In genomic region chr14:100791995-100792394, GRCh38 we compare ENCODE assay signal across 26 cellular contexts. TPM values are rescaled to one million over a fixed set of nuclear protein-coding genes. Genes with fewer than 3 reads are reported as not detected.
"Had no signal": no experiment of that assay in that cellular context is flagged by ENCODE, and none has a peak within 500 bp of the region (broad histone marks: within the 10 kb centered on the region; RNA-seq: fewer than 3 reads in every experiment).

No MANE protein-coding gene starts in this region.

- H3K36me3 ChIP-seq: adrenal gland had no signal

- H3K4me3 ChIP-seq: adrenal gland, SK-N-MC had no signal

- DNase-seq: activated B cell treated with CpG ODN at 0.5 μM for 24 hours; activated CD4-positive, alpha-beta memory T cell treated with anti-CD3 and anti-CD28 coated beads for 36 hours; activated CD4-positive, alpha-beta T cell treated with anti-CD3 and anti-CD28 coated beads for 4 hours; activated CD4-positive, alpha-beta T cell treated with anti-CD3 and anti-CD28 coated beads, Interleukin-2, amount 50 U/mL, for 1 hour; activated CD4-positive, CD25-positive, alpha-beta regulatory T cell treated with anti-CD3 and anti-CD28 coated beads, Interleukin-2, amount 50 U/mL, for 72 hours; activated CD8-positive, alpha-beta memory T cell treated with anti-CD3 and anti-CD28 coated beads, Interleukin-2, amount 50 U/mL, for 4 hours; activated gamma-delta T cell treated with Interleukin-2 at 50 U/mL for 16 hours; activated naive CD4-positive, alpha-beta T cell treated with anti-CD3 and anti-CD28 coated beads for 36 hours; activated T-cell treated with anti-CD3 and anti-CD28 coated beads for 4 hours; activated T-cell treated with anti-CD3 and anti-CD28 coated beads, Interleukin-2, amount 50 U/mL, for 4 hours; adrenal gland; central memory CD4-positive, alpha-beta T cell; KG1; MM.1S; MV-4-11; NCI-H1092; NCI-H1436 treated with DMSO at 0.1 percent for 48 hours; NCI-H1694 treated with DMSO at 0.1 percent for 48 hours; NCI-H2029; NCI-H345; NCI-H524 treated with DMSO at 0.1 percent for 48 hours had no signal

- ATAC-seq: activated naive CD4-positive, alpha-beta T cell treated with anti-CD3 and anti-CD28 coated beads, Interleukin-2, amount 50 U/mL, for 72 hours; activated T-cell treated with anti-CD3 and anti-CD28 coated beads, Interleukin-2, amount 50 U/mL, for 4 hours; Panc1 had no signal

- H3K9me3 ChIP-seq: adrenal gland had no signal

- H3K27ac ChIP-seq: adrenal gland, SK-N-MC, VCaP had no signal

- H3K27me3 ChIP-seq: adrenal gland had no signal

RNA-seq across cellular contexts. Expression of gene MEG3, which starts 33.9 kb away (rescaled TPM):
- total RNA-seq: activated B cell treated with CpG ODN at 0.5 μM for 24 hours; activated CD4-positive, alpha-beta memory T cell treated with anti-CD3 and anti-CD28 coated beads for 36 hours; activated naive CD4-positive, alpha-beta T cell treated with anti-CD3 and anti-CD28 coated beads for 36 hours; activated naive CD4-positive, alpha-beta T cell treated with anti-CD3 and anti-CD28 coated beads, Interleukin-2, amount 50 U/mL, for 72 hours; activated T-helper 1 cell treated with anti-CD3 and anti-CD28 coated beads, Interleukin-12 subunit alpha, Interleukin-12 subunit beta, Interleukin-2, Interleukin-4 antibody, amounts not matched to agents 30 ng/mL and 10 ng/mL and 1 ng/mL, durations not matched to agents 14 hours and 24 hours and 36 hours had no signal
